8 cellular contexts compared by ENCODE assay signal in genomic region chr9:129610193-129610472, GRCh38. TPM values are rescaled to one million over a fixed set of nuclear protein-coding genes. Genes with fewer than 3 reads are reported as not detected.
DNase-seq lines count a peak whose midpoint lies in the region; ATAC-seq, FAIRE-seq and TF ChIP-seq lines count a peak whose summit lies in the region.

No MANE protein-coding gene starts in this region.

- H3K27me3 ChIP-seq in GM12878 (replicated peaks in 1 of 2; ENCODE audit: control insufficient read depth in 2 of 2, insufficient read depth in 2 of 2, low read length in 1 of 2), result no peaks in the 10 kb centered on the region
- H3K27me3 ChIP-seq in liver (ENCODE audit: control insufficient read depth in 4 of 4, insufficient read depth in 4 of 4, low read length in 3 of 4), result no peaks in the 10 kb centered on the region
- no peaks in the 10 kb centered on the region for H3K27me3 ChIP-seq in thyroid gland

- SMC1A ChIA-PET in GM12878 (lab: Charles Lee; ENCODE audit: uncharacterized antibody, unreplicated experiment), result interaction anchor here (2.0 to 2.4 kb wide), 2 partner anchors 468 to 471 kb away, joined by 9 to 15 read pairs; no protein-coding TSS in a partner anchor

- H3K4me2 ChIP-seq in GM12878 (ENCODE audit: control insufficient read depth, insufficient read depth), result peak overlapping the region; percentile 96; the same call in 1 of the 2 replicates

- WGBS in GM12878 (ENCODE audit: insufficient coverage, insufficient replicate concordance, low lambda C conversion rate, missing lambda C conversion rate), result 3% methylated on average over 6 of the region's 24 CpGs
- WGBS in liver, result under 1% methylated on average over 24 of the region's 24 CpGs
- WGBS in thyroid gland, 2 donors, result 0% methylated on average over 1 to 6 of the region's 24 CpGs

- H3K27ac Mint-ChIP-seq in activated CD8-positive, alpha-beta memory T cell treated with anti-CD3 and anti-CD28 coated beads, Interleukin-2, amount 10 ng/mL, durations not matched to agents 7 days and 5 days, result no peak overlapping the region

- no peak for ATAC-seq in activated CD8-positive, alpha-beta memory T cell treated with anti-CD3 and anti-CD28 coated beads, Interleukin-2, amount 10 ng/mL, durations not matched to agents 7 days and 5 days
- no peak; the same call in 2 of the 3 replicates for ATAC-seq in GM12878
- ATAC-seq in GM18907 (IDR thresholded peaks at IDR 0.05; ENCODE audit: unreplicated experiment), result no peak
- ATAC-seq in GM21737 (IDR thresholded peaks at IDR 0.05; ENCODE audit: unreplicated experiment), result no peak

- no peaks in the 10 kb centered on the region for H3K9me3 Mint-ChIP-seq in activated CD8-positive, alpha-beta memory T cell treated with anti-CD3 and anti-CD28 coated beads, Interleukin-2, amount 10 ng/mL, durations not matched to agents 7 days and 5 days (ENCODE audit: low read depth)

- POLR2A ChIA-PET in GM12878 (lab: Charles Lee), result interaction anchor here (0.6 to 1.9 kb wide), 3 partner anchors 13 to 470 kb away, joined by 3 to 9 read pairs (median 4); no protein-coding TSS in a partner anchor

- TF ChIP-seq POLR2A in GM12878 (IDR thresholded peaks at IDR 0.05; ENCODE audit: low read depth, low read length), result no peak
- no peak for TF ChIP-seq POLR2A in thyroid gland (IDR thresholded peaks at IDR 0.05)

- TF ChIP-seq RAD21 in GM12878 (IDR thresholded peaks at IDR 0.05; ENCODE audit: insufficient read depth, low read depth, low read length) (no peak), liver (IDR thresholded peaks at IDR 0.05) (no peak)

- no peaks in the 10 kb centered on the region for H3K79me2 ChIP-seq in GM12878 (ENCODE audit: control insufficient read depth, insufficient read depth, low read length)

- peaks cover 8% of the 10 kb centered on the region for H3K4me1 ChIP-seq in GM12878 (ENCODE audit: control insufficient read depth, insufficient read depth, low read length)
- peaks cover 10 to 33% (median 22%) of the 10 kb centered on the region in 4 donors for H3K4me1 ChIP-seq in liver (ENCODE audit: control insufficient read depth in 4 of 4, insufficient read depth in 4 of 4, low read length in 3 of 4)
- H3K4me1 ChIP-seq in thyroid gland, result peaks cover 14 to 53% of the 10 kb centered on the region in 2 donors

- peak overlapping the region; percentile 78 for H2AFZ ChIP-seq in GM12878 (ENCODE audit: control insufficient read depth, low read depth, low read length)

- H3K4me3 Mint-ChIP-seq in activated CD8-positive, alpha-beta memory T cell treated with anti-CD3 and anti-CD28 coated beads, Interleukin-2, amount 10 ng/mL, durations not matched to agents 7 days and 5 days, result peak overlapping the region; percentile 68

- H3K4me3 ChIP-seq in GM12878, result peak overlapping the region; percentile 81; the same call in 1 of the 2 replicates
- peak overlapping the region in 2 of 3 donors; percentile 63 to 65 for H3K4me3 ChIP-seq in liver (ENCODE audit: low read depth in 1 of 3, low read length in 3 of 3)
- H3K4me3 ChIP-seq in thyroid gland (replicated peaks in 1 of 3), result peak overlapping the region in 2 of 3 donors; percentile 54 to 66

- H3K36me3 ChIP-seq in GM12878 (ENCODE audit: control insufficient read depth in 2 of 2, insufficient read depth in 2 of 2, low read length in 1 of 2) (no peaks in the 10 kb centered on the region), liver (ENCODE audit: control insufficient read depth in 4 of 4, insufficient read depth in 3 of 4, low read depth in 1 of 4, low read length in 3 of 4) (no peaks in the 10 kb centered on the region), thyroid gland (no peaks in the 10 kb centered on the region)

- no peak for TF ChIP-seq EP300 in GM12878 (IDR thresholded peaks at IDR 0.05; ENCODE audit: borderline replicate concordance in 1 of 2, control insufficient read depth in 1 of 2, low read depth in 2 of 2, low read length in 2 of 2)

- no peaks in the 10 kb centered on the region for H4K20me1 ChIP-seq in GM12878 (ENCODE audit: control insufficient read depth, insufficient read depth)

- no TSS peak for BruUV-seq in GM12878 (replicated peaks; lab: Mats Ljungman, UMichigan)

- in situ Hi-C loops in GM12878 (cut with MboI), result loop anchor here (5.0 kb wide), 2 partner anchors 438 to 478 kb away; no protein-coding TSS in a partner anchor

- no peaks in the 10 kb centered on the region for H3K36me3 Mint-ChIP-seq in activated CD8-positive, alpha-beta memory T cell treated with anti-CD3 and anti-CD28 coated beads, Interleukin-2, amount 10 ng/mL, durations not matched to agents 7 days and 5 days

- no peak for TF ChIP-seq CTCF in GM12878 (IDR thresholded peaks at IDR 0.05 in 2 of 3, conservative IDR thresholded peaks at IDR 0.05 in 1 of 3; ENCODE audit: control insufficient read depth in 2 of 3, extremely low read depth in 1 of 3, insufficient read depth in 1 of 3, low read depth in 3 of 3, low read length in 3 of 3)
- TF ChIP-seq CTCF in liver (IDR thresholded peaks at IDR 0.05; ENCODE audit: low read depth, low read length, missing input control), result no peak
- TF ChIP-seq CTCF in thyroid gland (IDR thresholded peaks at IDR 0.05), result no peak

- H3K9ac ChIP-seq in GM12878 (ENCODE audit: control insufficient read depth, insufficient read depth, low read length) (no peak overlapping the region), liver (ENCODE audit: low read depth in 1 of 2, low read length in 2 of 2) (peak overlapping the region in 1 of 2 donors; percentile 78)

- H3K9me3 ChIP-seq in GM12878 (replicated peaks; ENCODE audit: control insufficient read depth, insufficient read depth, low read length), result no peaks in the 10 kb centered on the region
- H3K9me3 ChIP-seq in liver (ENCODE audit: control insufficient read depth in 4 of 4, low read length in 3 of 4), result no peaks in the 10 kb centered on the region
- H3K9me3 ChIP-seq in thyroid gland, result no peaks in the 10 kb centered on the region

- no peak overlapping the region for H3K27ac ChIP-seq in GM12878 (ENCODE audit: control insufficient read depth, insufficient read depth)
- H3K27ac ChIP-seq in liver (ENCODE audit: low read depth in 1 of 2, low read length in 2 of 2), result peak overlapping the region; percentile 76 to 86
- peak overlapping the region; percentile 78 to 86 (median 78) for H3K27ac ChIP-seq in thyroid gland

- RAD21 ChIA-PET in GM12878 (lab: Charles Lee; ENCODE audit: unreplicated experiment), result interaction anchor here (1.0 to 2.4 kb wide), 5 partner anchors 14 to 474 kb away, joined by 3 to 28 read pairs (median 12); no protein-coding TSS in a partner anchor

- H3K4me1 Mint-ChIP-seq in activated CD8-positive, alpha-beta memory T cell treated with anti-CD3 and anti-CD28 coated beads, Interleukin-2, amount 10 ng/mL, durations not matched to agents 7 days and 5 days, result peaks cover 39% of the 10 kb centered on the region

- no peak for DNase-seq in activated CD8-positive, alpha-beta memory T cell treated with anti-CD3 and anti-CD28 coated beads, Interleukin-2, amount 10 ng/mL, durations not matched to agents 7 days and 5 days
- no peak for DNase-seq in activated CD8-positive, alpha-beta memory T cell treated with anti-CD3 and anti-CD28 coated beads for 24 hours
- no peak for DNase-seq in GM12878 (ENCODE audit: low read depth, low spot score)
- DNase-seq in thyroid gland, result no peak
- DNase-seq in stimulated activated CD8-positive, alpha-beta memory T cell treated with anti-CD3 and anti-CD28 coated beads, Interleukin-4, amount 100 ng/mL, for 48 hours, result no peak

- no peak for FAIRE-seq in GM12878 (lab: Jason Lieb, UNC)

- no peaks in the 10 kb centered on the region for H3K27me3 Mint-ChIP-seq in activated CD8-positive, alpha-beta memory T cell treated with anti-CD3 and anti-CD28 coated beads, Interleukin-2, amount 10 ng/mL, durations not matched to agents 7 days and 5 days

- CTCF ChIA-PET in activated CD8-positive, alpha-beta memory T cell treated with anti-CD3 and anti-CD28 coated beads, Interleukin-2, amount 10 ng/mL, durations not matched to agents 7 days and 5 days (lab: Charles Lee), result interaction anchor here (0.8 to 2.4 kb wide), 5 partner anchors 26 to 479 kb away, joined by 3 to 22 read pairs (median 17); no protein-coding TSS in a partner anchor
- CTCF ChIA-PET in GM12878 (lab: Yijun Ruan, JAX), result interaction anchor here (0.6 to 2.8 kb wide), 7 partner anchors 16 to 479 kb away, joined by 3 to 33 read pairs (median 20); partner anchors contain the start of gene NTMT1

- intact Hi-C loops in GM12878 (cut with micrococcal nuclease; ENCODE audit: unreplicated experiment) (loop anchor here (1.0 to 10.0 kb wide), 3 partner anchors 339 to 471 kb away; partner anchors contain the start of gene IER5L), thyroid gland (cut with DNase I) (loop anchor here (5.0 kb wide), 3 partner anchors 288 to 473 kb away; no protein-coding TSS in a partner anchor)

RNA-seq across cellular contexts. Expression of gene C9orf50, which starts 10.8 kb away (rescaled TPM):
- not detected for total RNA-seq in activated CD8-positive, alpha-beta memory T cell treated with anti-CD3 and anti-CD28 coated beads, Interleukin-2, amount 10 ng/mL, durations not matched to agents 7 days and 5 days
- 0.44 TPM in 1 of 2 replicates, not detected in the other for total RNA-seq in GM12878 (2013; cell fraction: nucleolus; rRNA removed)
- total RNA-seq in GM12878 (2014; rRNA removed) (not detected in 2 replicates), GM12878 (2014; rRNA removed; fragmentation: Illumina TruSeq; extraction: Trizol) (not detected in 2 replicates), GM12878 (2021) (not detected in 2 replicates), liver (under 1 TPM in 1 of 2 donors, not detected in 1; 0.23 TPM), thyroid gland (not detected)
- polyA plus RNA-seq in GM12878 (2011; ENCODE audit: low read depth), result not detected
- polyA plus RNA-seq in GM12878 (2011; rRNA removed) (not detected in 2 replicates), GM12878 (2014; fragmentation: Illumina TruSeq; extraction: Trizol) (not detected in 2 replicates), GM12878 (2014; fragmentation: Nextera tagmentation; extraction: Ambion mirVana) (not detected), GM12878 (2014; rRNA removed) (not detected in 2 replicates), GM12878 (2016; fragmentation: Nextera tagmentation; extraction: Ambion mirVana) (not detected), liver (not detected)
- not detected in 2 replicates for polyA plus RNA-seq in GM12878 (2011; cell fraction: cytosol; rRNA removed)
- 0.09 TPM in 1 of 2 replicates, not detected in the other for polyA plus RNA-seq in GM12878 (2011; cell fraction: nucleus; rRNA removed)
- polyA plus RNA-seq in GM12878 (2012), result not detected in 2 replicates
- polyA minus RNA-seq in GM12878 (2011; rRNA and poly(A)+ RNA removed), result not detected in 2 replicates
- not detected in 2 replicates for polyA minus RNA-seq in GM12878 (2011; cell fraction: cytosol; rRNA and poly(A)+ RNA removed)
- polyA minus RNA-seq in GM12878 (2011; cell fraction: nucleus; rRNA and poly(A)+ RNA removed), result not detected in 2 replicates

RNA-seq across cellular contexts. Expression of gene NTMT1, which starts 15.8 kb away (rescaled TPM):
- 10 to 100 TPM; 37.2 to 46.2 TPM for total RNA-seq in activated CD8-positive, alpha-beta memory T cell treated with anti-CD3 and anti-CD28 coated beads, Interleukin-2, amount 10 ng/mL, durations not matched to agents 7 days and 5 days
- total RNA-seq in GM12878 (2013; cell fraction: nucleolus; rRNA removed), result 15.1 and 18.7 TPM in 2 replicates
- total RNA-seq in GM12878 (2014; rRNA removed) (31.9 and 37.9 TPM in 2 replicates), GM12878 (2014; rRNA removed; fragmentation: Illumina TruSeq; extraction: Trizol) (25.2 and 26.3 TPM in 2 replicates), GM12878 (2021) (37.7 and 40.7 TPM in 2 replicates), liver (10 to 100 TPM; 13.1 to 17.7 TPM), thyroid gland (10 to 100 TPM; 19.6 to 28.4 (median 22.6) TPM)
- polyA plus RNA-seq in GM12878 (2011; ENCODE audit: low read depth), result 10.9 TPM
- polyA plus RNA-seq in GM12878 (2011; rRNA removed) (26.9 and 47.1 TPM in 2 replicates), GM12878 (2014; fragmentation: Illumina TruSeq; extraction: Trizol) (19.6 and 27.7 TPM in 2 replicates), GM12878 (2014; fragmentation: Nextera tagmentation; extraction: Ambion mirVana) (10 to 100 TPM; 12.8 to 18.3 TPM), GM12878 (2014; rRNA removed) (47.6 and 54.2 TPM in 2 replicates), GM12878 (2016; fragmentation: Nextera tagmentation; extraction: Ambion mirVana) (10 to 100 TPM; 78.3 to 85.4 TPM), liver (10 to 100 TPM; 34.8 to 42.5 TPM)
- 47.8 and 73.5 TPM in 2 replicates for polyA plus RNA-seq in GM12878 (2011; cell fraction: cytosol; rRNA removed)
- 28.5 and 36.6 TPM in 2 replicates for polyA plus RNA-seq in GM12878 (2011; cell fraction: nucleus; rRNA removed)
- polyA plus RNA-seq in GM12878 (2012), result 19.6 and 22.2 TPM in 2 replicates
- 18.3 and 34.0 TPM in 2 replicates for polyA minus RNA-seq in GM12878 (2011; rRNA and poly(A)+ RNA removed)
- 11.1 and 16.9 TPM in 2 replicates for polyA minus RNA-seq in GM12878 (2011; cell fraction: cytosol; rRNA and poly(A)+ RNA removed)
- polyA minus RNA-seq in GM12878 (2011; cell fraction: nucleus; rRNA and poly(A)+ RNA removed), result 6.4 and 15.8 TPM in 2 replicates

RNA-seq across cellular contexts. Expression of gene ASB6, which starts 31.8 kb away (rescaled TPM):
- 10 to 100 TPM; 25.0 to 26.4 TPM for total RNA-seq in activated CD8-positive, alpha-beta memory T cell treated with anti-CD3 and anti-CD28 coated beads, Interleukin-2, amount 10 ng/mL, durations not matched to agents 7 days and 5 days
- 6.0 and 8.6 TPM in 2 replicates for total RNA-seq in GM12878 (2013; cell fraction: nucleolus; rRNA removed)
- 11.1 and 11.4 TPM in 2 replicates for total RNA-seq in GM12878 (2014; rRNA removed)
- total RNA-seq in GM12878 (2014; rRNA removed; fragmentation: Illumina TruSeq; extraction: Trizol), result 4.7 and 5.2 TPM in 2 replicates
- total RNA-seq in GM12878 (2021), result 15.1 and 15.2 TPM in 2 replicates
- 4.7 TPM for polyA plus RNA-seq in GM12878 (2011; ENCODE audit: low read depth)
- polyA plus RNA-seq in GM12878 (2011; rRNA removed), result 3.7 and 7.9 TPM in 2 replicates
- 9.8 and 13.0 TPM in 2 replicates for polyA plus RNA-seq in GM12878 (2011; cell fraction: cytosol; rRNA removed)
- 20.2 and 23.7 TPM in 2 replicates for polyA plus RNA-seq in GM12878 (2011; cell fraction: nucleus; rRNA removed)
- 8.1 and 8.5 TPM in 2 replicates for polyA plus RNA-seq in GM12878 (2012)
- 3.6 and 8.3 TPM in 2 replicates for polyA plus RNA-seq in GM12878 (2014; fragmentation: Illumina TruSeq; extraction: Trizol)
- 1 to 10 TPM in 1 of 2 experiments, under 1 TPM in 1; 0.80 to 1.1 TPM for polyA plus RNA-seq in GM12878 (2014; fragmentation: Nextera tagmentation; extraction: Ambion mirVana)
- 15.8 and 16.3 TPM in 2 replicates for polyA plus RNA-seq in GM12878 (2014; rRNA removed)
- 10 to 100 TPM; 15.8 to 18.2 TPM for polyA plus RNA-seq in GM12878 (2016; fragmentation: Nextera tagmentation; extraction: Ambion mirVana)
- 3.7 and 7.9 TPM in 2 replicates for polyA minus RNA-seq in GM12878 (2011; rRNA and poly(A)+ RNA removed)
- polyA minus RNA-seq in GM12878 (2011; cell fraction: cytosol; rRNA and poly(A)+ RNA removed), result 3.0 and 3.1 TPM in 2 replicates
- polyA minus RNA-seq in GM12878 (2011; cell fraction: nucleus; rRNA and poly(A)+ RNA removed), result 3.9 and 6.4 TPM in 2 replicates
- 1 to 10 TPM; 6.0 to 8.4 TPM for total RNA-seq in liver
- 1 to 10 TPM; 3.4 to 6.3 TPM for polyA plus RNA-seq in liver
- total RNA-seq in thyroid gland, result 10 to 100 TPM; 21.7 to 29.2 (median 24.0) TPM

RNA-seq across cellular contexts. Expression of gene PRRX2, which starts 55.3 kb away (rescaled TPM):
- under 1 TPM in 1 of 2 experiments, not detected in 1; 0.28 TPM for total RNA-seq in activated CD8-positive, alpha-beta memory T cell treated with anti-CD3 and anti-CD28 coated beads, Interleukin-2, amount 10 ng/mL, durations not matched to agents 7 days and 5 days
- not detected in 2 replicates for total RNA-seq in GM12878 (2013; cell fraction: nucleolus; rRNA removed)
- total RNA-seq in GM12878 (2014; rRNA removed) (not detected in 2 replicates), GM12878 (2014; rRNA removed; fragmentation: Illumina TruSeq; extraction: Trizol) (not detected in 2 replicates), GM12878 (2021) (not detected in 2 replicates), liver (under 1 TPM in 1 of 2 donors, not detected in 1; 0.08 TPM), thyroid gland (10 to 100 TPM in 2 of 4 donors, 1 to 10 TPM in 2; 2.9 to 10.6 (median 8.1) TPM)
- polyA plus RNA-seq in GM12878 (2011; ENCODE audit: low read depth), result not detected
- polyA plus RNA-seq in GM12878 (2011; rRNA removed) (not detected in 2 replicates), GM12878 (2014; fragmentation: Illumina TruSeq; extraction: Trizol) (not detected in 2 replicates), GM12878 (2014; fragmentation: Nextera tagmentation; extraction: Ambion mirVana) (not detected), GM12878 (2014; rRNA removed) (not detected in 2 replicates), GM12878 (2016; fragmentation: Nextera tagmentation; extraction: Ambion mirVana) (not detected), liver (under 1 TPM in 1 of 2 donors, not detected in 1; 0.03 TPM)
- polyA plus RNA-seq in GM12878 (2011; cell fraction: cytosol; rRNA removed), result not detected in 2 replicates
- not detected in 2 replicates for polyA plus RNA-seq in GM12878 (2011; cell fraction: nucleus; rRNA removed)
- not detected in 2 replicates for polyA plus RNA-seq in GM12878 (2012)
- not detected in 2 replicates for polyA minus RNA-seq in GM12878 (2011; rRNA and poly(A)+ RNA removed)
- polyA minus RNA-seq in GM12878 (2011; cell fraction: cytosol; rRNA and poly(A)+ RNA removed), result not detected in 2 replicates
- not detected in 2 replicates for polyA minus RNA-seq in GM12878 (2011; cell fraction: nucleus; rRNA and poly(A)+ RNA removed)
